ENCODE assay signal across 8 cellular contexts in genomic region chr10:100373298-100374136, GRCh38. TPM values are rescaled to one million over a fixed set of nuclear protein-coding genes. Genes with fewer than 3 reads are reported as not detected.
DNase-seq lines count a peak whose midpoint lies in the region; ATAC-seq and TF ChIP-seq lines count a peak whose summit lies in the region.

No MANE protein-coding gene starts in this region.

- peak; percentile 99 for DNase-seq in DMS153 (lab: John Stamatoyannopoulos, UW)
- DNase-seq in HuH-7.5 (ENCODE audit: low spot score) = peak; percentile 82
- peak; percentile 76 for DNase-seq in activated T-cell treated with anti-CD3 and anti-CD28 coated beads for 4 hours
- DNase-seq in erythroblast (lab: John Stamatoyannopoulos, UW) = peak; percentile 98
- DNase-seq in mucosa of descending colon = peak; percentile 97 to 99 (median 98)
- DNase-seq in stimulated activated CD8-positive, alpha-beta memory T cell treated with anti-CD3 and anti-CD28 coated beads, Interleukin-4, amount 100 ng/mL, for 1 hour (ENCODE audit: low read depth in 2 of 2, low spot score in 1 of 2) = peak; percentile 51 to 67

- H3K27ac ChIP-seq in OCI-LY3 (ENCODE audit: low read length) = peak overlapping the region; percentile 75

- TF ChIP-seq POLR2A in erythroblast (IDR thresholded peaks at IDR 0.05; ENCODE audit: low read length) = peak; percentile 84

- ATAC-seq in GM21529 (IDR thresholded peaks at IDR 0.05; ENCODE audit: unreplicated experiment) = peak; percentile 92
- peak; percentile 82 for ATAC-seq in mucosa of descending colon

- peak overlapping the region; percentile 83 for H2AFZ ChIP-seq in OCI-LY3 (ENCODE audit: low read depth, low read length)

- H3K27me3 ChIP-seq in OCI-LY3 (ENCODE audit: low read depth, low read length) = no peaks in the 10 kb centered on the region

- H3K79me2 ChIP-seq in OCI-LY3 (ENCODE audit: low read length) = no peaks in the 10 kb centered on the region; the same call in 1 of the 2 replicates

- H3K36me3 ChIP-seq in OCI-LY3 (replicated peaks; ENCODE audit: low read depth, low read length) (no peaks in the 10 kb centered on the region), mucosa of descending colon (ENCODE audit: low read depth) (no peaks in the 10 kb centered on the region)

- H3K4me2 ChIP-seq in OCI-LY3 (ENCODE audit: low read length) = peak overlapping the region; percentile 79

- H4K20me1 ChIP-seq in OCI-LY3 (ENCODE audit: insufficient read depth, low read length) = no peaks in the 10 kb centered on the region

- H3K9ac ChIP-seq in OCI-LY3 (ENCODE audit: low read length) = peak overlapping the region; percentile 94

- H3K4me1 ChIP-seq in OCI-LY3 (ENCODE audit: low read length) (peaks cover 47% of the 10 kb centered on the region), mucosa of descending colon (ENCODE audit: low read depth) (peaks cover 56% of the 10 kb centered on the region)

- intact Hi-C loops in mucosa of descending colon (cut with DNase I, micrococcal nuclease) = no loop called here

- H3K9me3 ChIP-seq in OCI-LY3 (ENCODE audit: insufficient read depth, low read length) = no peaks in the 10 kb centered on the region
- no peaks in the 10 kb centered on the region for H3K9me3 ChIP-seq in mucosa of descending colon

- TF ChIP-seq CTCF in OCI-LY3 (IDR thresholded peaks at IDR 0.05; ENCODE audit: low read depth, low read length) = no peak
- no peak for TF ChIP-seq CTCF in mucosa of descending colon (IDR thresholded peaks at IDR 0.05)

- H3K4me3 ChIP-seq in OCI-LY3 (ENCODE audit: low read length) = peak overlapping the region; percentile 84
- peak overlapping the region; percentile 33 for H3K4me3 ChIP-seq in mucosa of descending colon

RNA-seq across cellular contexts. Expression of gene SCD, which starts 26.5 kb away (rescaled TPM):
- total RNA-seq in mucosa of descending colon = 100 to 1,000 TPM in 1 of 3 donors, 10 to 100 TPM in 2; 40.7 to 108 (median 83.5) TPM

RNA-seq across cellular contexts. Expression of gene PKD2L1, which starts 43.5 kb away (rescaled TPM):
- under 1 TPM in 2 of 3 donors, not detected in 1; 0.22 to 0.60 TPM for total RNA-seq in mucosa of descending colon

Comparison
In these comparisons a context has a peak if more than half of its experiments do, and no peak if none do; other contexts are left out.
1. Peak in every context shown above with its lines: DNase-seq, ATAC-seq, H3K4me3 ChIP-seq and H3K27ac ChIP-seq.